ENCODE assay signal across 26 cellular contexts in genomic region chr20:417801-418342, GRCh38.
"Had no signal": no experiment of that assay in that cellular context is flagged by ENCODE, and none has a peak within 500 bp of the region (broad histone marks: within the 10 kb centered on the region; RNA-seq: fewer than 3 reads in every experiment).

No MANE protein-coding gene starts in this region.

- H3K27me3 ChIP-seq: breast epithelium, gastroesophageal sphincter, stomach, thyroid gland, upper lobe of left lung, vagina had no signal

- H3K9me3 ChIP-seq: breast epithelium, gastroesophageal sphincter, stomach, thyroid gland, upper lobe of left lung, vagina had no signal

- H3K27ac ChIP-seq: breast epithelium, gastroesophageal sphincter, stomach, thyroid gland, upper lobe of left lung, vagina, VCaP had no signal

- DNase-seq: activated CD4-positive, alpha-beta T cell treated with anti-CD3 and anti-CD28 coated beads for 4 hours; activated CD4-positive, alpha-beta T cell treated with anti-CD3 and anti-CD28 coated beads, Interleukin-2, amount 50 U/mL, for 4 hours; activated naive CD4-positive, alpha-beta T cell treated with anti-CD3 and anti-CD28 coated beads, Interleukin-2, amount 10 ng/mL, durations not matched to agents 7 days and 5 days; activated T-cell treated with anti-CD3 and anti-CD28 coated beads for 4 hours; activated T-cell treated with anti-CD3 and anti-CD28 coated beads, Interleukin-2, amount 50 U/mL, for 72 hours; amygdala; central memory CD4-positive, alpha-beta T cell; hippocampal formation; kidney; left colon; naive B cell; nucleus accumbens; posterior cingulate gyrus; stimulated activated CD4-positive, alpha-beta T cell treated with anti-CD3 and anti-CD28 coated beads, Interleukin-15, amount 100 ng/mL, for 24 hours; stimulated activated CD4-positive, alpha-beta T cell treated with anti-CD3 and anti-CD28 coated beads, Interleukin-2, amount 100 ng/mL, for 24 hours; stimulated activated naive B cell treated with anti-CD40 and anti-IgM and Interleukin-4, amounts not matched to agents 10 μg/mL and 1 μg/mL and 100 μg/mL, for 72 hours; stomach; T-helper 9 cell; thyroid gland had no signal

- H3K4me2 ChIP-seq: smooth muscle cell had no signal

- H3K4me3 ChIP-seq: breast epithelium, gastroesophageal sphincter, smooth muscle cell, stomach, thyroid gland, upper lobe of left lung, vagina had no signal

- H3K27ac Mint-ChIP-seq: activated naive CD4-positive, alpha-beta T cell treated with anti-CD3 and anti-CD28 coated beads, Interleukin-2, amount 10 ng/mL, durations not matched to agents 7 days and 5 days; stimulated activated naive B cell treated with anti-CD40 and anti-IgM and Interleukin-4, amounts not matched to agents 10 μg/mL and 1 μg/mL and 100 μg/mL, for 72 hours had no signal

- H3K4me3 Mint-ChIP-seq: activated naive CD4-positive, alpha-beta T cell treated with anti-CD3 and anti-CD28 coated beads, Interleukin-2, amount 10 ng/mL, durations not matched to agents 7 days and 5 days; activated T-cell treated with anti-CD3 and anti-CD28 coated beads, Interleukin-2, amount 50 U/mL, for 72 hours; naive B cell; stimulated activated naive B cell treated with anti-CD40 and anti-IgM and Interleukin-4, amounts not matched to agents 10 μg/mL and 1 μg/mL and 100 μg/mL, for 72 hours had no signal

- ATAC-seq: activated T-cell treated with anti-CD3 and anti-CD28 coated beads, Interleukin-2, amount 50 U/mL, for 72 hours; gastroesophageal sphincter; left colon; sciatic nerve; stimulated activated naive B cell treated with anti-CD40 and anti-IgM and Interleukin-4, amounts not matched to agents 10 μg/mL and 1 μg/mL and 100 μg/mL, for 72 hours had no signal

- H3K9me3 Mint-ChIP-seq: activated naive CD4-positive, alpha-beta T cell treated with anti-CD3 and anti-CD28 coated beads, Interleukin-2, amount 10 ng/mL, durations not matched to agents 7 days and 5 days; activated T-cell treated with anti-CD3 and anti-CD28 coated beads, Interleukin-2, amount 50 U/mL, for 72 hours; naive B cell; stimulated activated naive B cell treated with anti-CD40 and anti-IgM and Interleukin-4, amounts not matched to agents 10 μg/mL and 1 μg/mL and 100 μg/mL, for 72 hours had no signal

- H3K36me3 ChIP-seq: breast epithelium had no signal

- H3K27me3 Mint-ChIP-seq: activated naive CD4-positive, alpha-beta T cell treated with anti-CD3 and anti-CD28 coated beads, Interleukin-2, amount 10 ng/mL, durations not matched to agents 7 days and 5 days; naive B cell; stimulated activated naive B cell treated with anti-CD40 and anti-IgM and Interleukin-4, amounts not matched to agents 10 μg/mL and 1 μg/mL and 100 μg/mL, for 72 hours had no signal

- H3K4me1 ChIP-seq: breast epithelium, stomach, thyroid gland had no signal
